Comparison of ENCODE assay signal across 1 cellular context in genomic region chr7:100881136-100881535, GRCh38.
TF ChIP-seq lines count a peak whose summit lies in the region.

No MANE protein-coding gene starts in this region.

TF ChIP-seq in GM23338, 12 proteins besides CTCF, POLR2A, EP300 and RAD21 (continued from another document):
- TF ChIP-seq REST (IDR thresholded peaks at IDR 0.05; ENCODE audit: unreplicated experiment) (no peak), ZNF114 (CRISPR knock-in tag; IDR thresholded peaks at IDR 0.05) (no peak), JUNB (IDR thresholded peaks at IDR 0.05; ENCODE audit: unreplicated experiment) (no peak), ETS1 (IDR thresholded peaks at IDR 0.05) (no peak), ZNF462 (CRISPR knock-in tag; IDR thresholded peaks at IDR 0.05) (no peak), CREB1 (CRISPR knock-in tag; IDR thresholded peaks at IDR 0.05; ENCODE audit: low read depth) (no peak), STAT1 (IDR thresholded peaks at IDR 0.05; ENCODE audit: unreplicated experiment) (no peak), EZH2 (IDR thresholded peaks at IDR 0.05; ENCODE audit: low read depth, unreplicated experiment) (no peak)
TF ChIP-seq in GM23338: peak in this region for 0.
